ENCODE assay signal across 1 cellular context in genomic region chr22:42970029-42970428, GRCh38.
TF ChIP-seq lines count a peak whose summit lies in the region.

No MANE protein-coding gene starts in this region.

TF ChIP-seq in GM12878, 131 proteins besides CTCF, POLR2A, EP300 and RAD21:
- TF ChIP-seq ATF7 (IDR thresholded peaks at IDR 0.05; ENCODE audit: low read depth) (peak; percentile 80), JUNB (IDR thresholded peaks at IDR 0.05) (peak; percentile 50), RELA (IDR thresholded peaks at IDR 0.05; ENCODE audit: borderline replicate concordance, partially characterized antibody) (no peak), NFIC (IDR thresholded peaks at IDR 0.05; ENCODE audit: low read depth, low read length) (no peak), RUNX3 (IDR thresholded peaks at IDR 0.05; ENCODE audit: low read length) (peak; percentile 26; the same call in 1 of the 2 replicates)
